Comparison of ENCODE assay signal across 13 cellular contexts in genomic region chr5:130337179-130337888, GRCh38.
DNase-seq lines count a peak whose midpoint lies in the region; ATAC-seq and TF ChIP-seq lines count a peak whose summit lies in the region.
"Had no signal": no experiment of that assay in that cellular context is flagged by ENCODE, and none has a peak within 500 bp of the region (broad histone marks: within the 10 kb centered on the region; RNA-seq: fewer than 3 reads in every experiment).

No MANE protein-coding gene starts in this region.

- peak; percentile 24 for DNase-seq in AG10803 (ENCODE audit: low read depth)
- DNase-seq in LoVo (ENCODE audit: low spot score) = peak; percentile 12
- peak; percentile 46 for DNase-seq in dermis blood vessel endothelial cell
- no peak for DNase-seq in mesothelial cell of epicardium (ENCODE audit: low spot score in 2 of 2, unreplicated experiment in 2 of 2)
- DNase-seq in SHP77 (lab: John Stamatoyannopoulos, UW) = no peak
- DNase-seq in ovary = no peak
- DNase-seq: activated CD8-positive, alpha-beta memory T cell treated with anti-CD3 and anti-CD28 coated beads, Interleukin-2, amount 10 ng/mL, durations not matched to agents 7 days and 5 days; central memory CD4-positive, alpha-beta T cell; COR-L47; head of caudate nucleus had no signal

- ATAC-seq in GM21529 (IDR thresholded peaks at IDR 0.05; ENCODE audit: unreplicated experiment) = no peak
- no peak for ATAC-seq in GM18502 (IDR thresholded peaks at IDR 0.05; ENCODE audit: poor library complexity, unreplicated experiment)
- ATAC-seq: activated CD8-positive, alpha-beta memory T cell treated with anti-CD3 and anti-CD28 coated beads, Interleukin-2, amount 10 ng/mL, durations not matched to agents 7 days and 5 days had no signal

- peaks cover 3% of the 10 kb centered on the region for H3K9me3 Mint-ChIP-seq in mesothelial cell of epicardium

- TF ChIP-seq CTCF in AG10803 (conservative IDR thresholded peaks at IDR 0.05; ENCODE audit: low read length) (no peak), mesothelial cell of epicardium (IDR thresholded peaks at IDR 0.05; ENCODE audit: unreplicated experiment) (no peak), ovary (IDR thresholded peaks at IDR 0.05) (no peak)

- no peak for TF ChIP-seq POLR2A in ovary (IDR thresholded peaks at IDR 0.05)

- H3K4me3 ChIP-seq in AG10803 (ENCODE audit: low read length) = no peak overlapping the region
- no peak overlapping the region for H3K4me3 ChIP-seq in ovary

- no peaks in the 10 kb centered on the region for H3K36me3 ChIP-seq in ovary

- H3K36me3 Mint-ChIP-seq in mesothelial cell of epicardium = no peaks in the 10 kb centered on the region
- H3K36me3 Mint-ChIP-seq: activated CD8-positive, alpha-beta memory T cell treated with anti-CD3 and anti-CD28 coated beads, Interleukin-2, amount 10 ng/mL, durations not matched to agents 7 days and 5 days had no signal

- H3K27ac Mint-ChIP-seq in mesothelial cell of epicardium = peak overlapping the region; percentile 70
- H3K27ac Mint-ChIP-seq: activated CD8-positive, alpha-beta memory T cell treated with anti-CD3 and anti-CD28 coated beads, Interleukin-2, amount 10 ng/mL, durations not matched to agents 7 days and 5 days; stimulated activated naive CD8-positive, alpha-beta T cell treated with anti-CD3 and anti-CD28 coated beads, Interleukin-15, Interleukin-2, amounts not matched to agents 100 ng/mL and 50 ng/mL, for 24 hours had no signal

- H3K27me3 Mint-ChIP-seq in mesothelial cell of epicardium (ENCODE audit: low read depth) = no peaks in the 10 kb centered on the region
- H3K27me3 Mint-ChIP-seq: activated CD8-positive, alpha-beta memory T cell treated with anti-CD3 and anti-CD28 coated beads, Interleukin-2, amount 10 ng/mL, durations not matched to agents 7 days and 5 days; stimulated activated naive CD8-positive, alpha-beta T cell treated with anti-CD3 and anti-CD28 coated beads, Interleukin-15, Interleukin-2, amounts not matched to agents 100 ng/mL and 50 ng/mL, for 24 hours had no signal

- peaks cover 6% of the 10 kb centered on the region for H3K4me1 Mint-ChIP-seq in mesothelial cell of epicardium
- H3K4me1 Mint-ChIP-seq: activated CD8-positive, alpha-beta memory T cell treated with anti-CD3 and anti-CD28 coated beads, Interleukin-2, amount 10 ng/mL, durations not matched to agents 7 days and 5 days had no signal

- no peak for TF ChIP-seq EP300 in ovary (IDR thresholded peaks at IDR 0.05)

- H3K4me1 ChIP-seq in ovary (ENCODE audit: insufficient read depth) = no peaks in the 10 kb centered on the region

- H3K27ac ChIP-seq in ovary = no peak overlapping the region

- WGBS in ovary, 3 donors = 43 to 52% (median 44%) methylated on average over 7 of the region's 7 CpGs

- H3K4me3 Mint-ChIP-seq in mesothelial cell of epicardium = no peak overlapping the region
- H3K4me3 Mint-ChIP-seq: activated CD8-positive, alpha-beta memory T cell treated with anti-CD3 and anti-CD28 coated beads, Interleukin-2, amount 10 ng/mL, durations not matched to agents 7 days and 5 days; stimulated activated naive CD8-positive, alpha-beta T cell treated with anti-CD3 and anti-CD28 coated beads, Interleukin-15, Interleukin-2, amounts not matched to agents 100 ng/mL and 50 ng/mL, for 24 hours had no signal

- intact Hi-C loops in ovary (cut with DNase I) = no loop called here

- H3K9me3 ChIP-seq in ovary = no peaks in the 10 kb centered on the region

- no peaks in the 10 kb centered on the region for H3K27me3 ChIP-seq in ovary

Comparison
In these comparisons a context has a peak if more than half of its experiments do, and no peak if none do; other contexts are left out.
1. DNase-seq: peak in AG10803 (single experiment), LoVo (single experiment) and dermis blood vessel endothelial cell (single experiment); none in mesothelial cell of epicardium (0 of 2), SHP77 (0 of 2) and ovary (0 of 5).